Comparison of ENCODE assay signal across 10 cellular contexts in genomic region chr16:30186444-30186781, GRCh38.
DNase-seq lines count a peak whose midpoint lies in the region; ATAC-seq lines count a peak whose summit lies in the region.
"Had no signal": no experiment of that assay in that cellular context is flagged by ENCODE, and none has a peak within 500 bp of the region (broad histone marks: within the 10 kb centered on the region; RNA-seq: fewer than 3 reads in every experiment).

No MANE protein-coding gene starts in this region.

- H3K4me3 ChIP-seq in effector memory CD4-positive, alpha-beta T cell (ENCODE audit: insufficient read depth, low read depth, low read length, poor library complexity, severe bottlenecking) = peak overlapping the region; percentile 97
- H3K4me3 ChIP-seq: neural progenitor cell had no signal

- DNase-seq in activated T-cell treated with anti-CD3 and anti-CD28 coated beads for 1 hour (ENCODE audit: low read depth) = peak; percentile 22
- DNase-seq in activated T-cell treated with anti-CD3 and anti-CD28 coated beads, Interleukin-2, amount 50 U/mL, for 1 hour = no peak
- DNase-seq in activated CD4-positive, alpha-beta T cell treated with anti-CD3 and anti-CD28 coated beads, Interleukin-2, amount 50 U/mL, for 1 hour = peak; percentile 22
- DNase-seq in effector memory CD4-positive, alpha-beta T cell = no peak
- DNase-seq in substantia nigra (lab: John Stamatoyannopoulos, UW) = no peak
- no peak for DNase-seq in SIG-M5 (lab: John Stamatoyannopoulos, UW)
- no peak for DNase-seq in AG08395 (ENCODE audit: low spot score)
- DNase-seq: NCI-H226 had no signal

- H3K9me3 ChIP-seq in effector memory CD4-positive, alpha-beta T cell (ENCODE audit: control insufficient read depth, low read length) = no peaks in the 10 kb centered on the region

- H3K27ac ChIP-seq in effector memory CD4-positive, alpha-beta T cell (ENCODE audit: insufficient read depth, low read length, poor library complexity, severe bottlenecking) = peak overlapping the region; percentile 94
- H3K27ac ChIP-seq in substantia nigra (ENCODE audit: low read depth, low read length, poor library complexity, severe bottlenecking) = peak overlapping the region; percentile 63
- H3K27ac ChIP-seq: neural progenitor cell had no signal

- no peaks in the 10 kb centered on the region for H3K27me3 ChIP-seq in effector memory CD4-positive, alpha-beta T cell (replicated peaks; ENCODE audit: control insufficient read depth, insufficient read depth, low read length, poor library complexity, severe bottlenecking)

- no peak for ATAC-seq in GM21723 (IDR thresholded peaks at IDR 0.05; ENCODE audit: unreplicated experiment)

- H3K36me3 ChIP-seq in effector memory CD4-positive, alpha-beta T cell (ENCODE audit: control insufficient read depth, insufficient read depth, low read length) = peaks cover 29% of the 10 kb centered on the region
- H3K36me3 ChIP-seq: neural progenitor cell had no signal

- peaks cover 33% of the 10 kb centered on the region for H3K4me1 ChIP-seq in effector memory CD4-positive, alpha-beta T cell (ENCODE audit: control insufficient read depth, insufficient read depth, low read length, poor library complexity, severe bottlenecking)

Comparison
In these comparisons a context has a peak if more than half of its experiments do, and no peak if none do; other contexts are left out.
1. DNase-seq: peak in activated T-cell treated with anti-CD3 and anti-CD28 coated beads for 1 hour (single experiment) and activated CD4-positive, alpha-beta T cell treated with anti-CD3 and anti-CD28 coated beads, Interleukin-2, amount 50 U/mL, for 1 hour (single experiment); none in activated T-cell treated with anti-CD3 and anti-CD28 coated beads, Interleukin-2, amount 50 U/mL, for 1 hour (single experiment), effector memory CD4-positive, alpha-beta T cell (0 of 3), substantia nigra (0 of 49), SIG-M5 (single experiment) and AG08395 (single experiment).